In the genomic region with DNA sequence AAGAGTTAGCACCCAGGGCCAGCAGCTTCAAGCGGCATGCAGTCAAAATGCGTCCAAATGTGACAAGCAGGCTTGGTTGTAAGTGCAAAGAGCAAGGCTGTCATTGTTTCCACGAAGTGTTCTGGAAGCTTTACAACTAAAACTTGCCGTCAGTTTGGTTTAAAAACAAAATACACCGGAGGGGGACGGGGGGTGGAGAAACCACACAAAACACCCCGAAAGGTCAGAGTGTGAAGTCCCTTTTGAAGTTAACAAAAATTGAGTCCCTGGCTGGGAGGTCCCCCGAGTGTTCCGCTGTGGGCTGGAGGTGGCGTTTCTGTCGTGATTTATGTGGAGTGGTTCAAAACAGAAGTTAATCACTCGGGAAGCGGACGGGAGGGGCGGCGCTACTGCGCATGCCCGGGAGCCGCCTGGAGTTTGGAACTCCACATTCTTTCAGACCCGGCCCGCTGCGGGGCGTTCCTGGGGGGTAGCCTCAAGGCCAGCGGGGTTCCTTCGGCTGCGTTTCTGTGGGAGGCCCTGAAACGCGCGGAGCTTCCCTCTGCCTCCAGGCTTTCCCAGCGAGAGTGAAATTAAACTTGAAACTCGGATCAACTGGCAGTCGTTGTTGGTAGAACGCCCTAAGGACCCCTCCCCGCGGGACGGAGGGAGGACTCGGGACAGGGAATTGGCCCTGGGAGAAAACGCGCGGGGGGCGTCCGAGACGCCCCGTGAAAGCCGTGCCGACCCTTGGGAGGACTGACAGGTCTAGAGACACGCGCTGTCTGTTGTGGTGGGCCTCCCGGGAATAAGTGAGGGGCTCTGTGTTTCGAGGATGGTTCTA, we compare ENCODE assay signal across 8 cellular contexts. TPM values are rescaled to one million over a fixed set of nuclear protein-coding genes. Genes with fewer than 3 reads are reported as not detected.
DNase-seq lines count a peak whose midpoint lies in the region; ATAC-seq, FAIRE-seq and TF ChIP-seq lines count a peak whose summit lies in the region.

No MANE protein-coding gene starts in this region.

- no peak overlapping the region for H3K14ac ChIP-seq in H1 (ENCODE audit: insufficient read length)

- no peak for TF ChIP-seq EP300 in H1 (IDR thresholded peaks at IDR 0.05; ENCODE audit: borderline replicate concordance in 1 of 2, low read depth in 2 of 2, low read length in 2 of 2)

- peak; percentile 89 for DNase-seq in A172 (ENCODE audit: low spot score)
- DNase-seq in GM19239 (ENCODE audit: insufficient read length, low spot score) = no peak
- peak; percentile 69 for DNase-seq in NOMO-1 treated with DMSO at 0.1 percent for 48 hours (lab: John Stamatoyannopoulos, UW; ENCODE audit: unreplicated experiment)
- peak; percentile 62 for DNase-seq in activated CD8-positive, alpha-beta memory T cell treated with anti-CD3 and anti-CD28 coated beads, Interleukin-2, amount 50 U/mL, for 24 hours (ENCODE audit: extremely low read depth)
- DNase-seq in H1 (ENCODE audit: low read depth in 1 of 2, low spot score in 2 of 2) = peak in 1 of 2 experiments; percentile 83
- peak; percentile 97 for DNase-seq in mesenteric fat pad (ENCODE audit: low spot score)
- DNase-seq in stimulated activated CD8-positive, alpha-beta memory T cell treated with anti-CD3 and anti-CD28 coated beads, Interleukin-12 subunit alpha, Interleukin-12 subunit beta, amount 100 ng/mL, for 4 hours (ENCODE audit: low read depth) = peak; percentile 79

- peaks cover 0 to 25% (median 4%) of the 10 kb centered on the region in 4 experiments; a peak in 5 of 8 replicates for H3K36me3 ChIP-seq in H1 (ENCODE audit: control insufficient read depth in 2 of 4, insufficient read depth in 4 of 4, low read length in 3 of 4)

- H3K56ac ChIP-seq in H1 (replicated peaks; ENCODE audit: insufficient read length, low read depth, low read length) = peak overlapping the region; percentile 95

- TF ChIP-seq CTCF in H1 (IDR thresholded peaks at IDR 0.05; ENCODE audit: control extremely low read depth in 1 of 3, insufficient read depth in 1 of 3, low read depth in 1 of 3, low read length in 3 of 3) = no peak

- peak overlapping the region; percentile 67 to 95 for H3K4me2 ChIP-seq in H1 (ENCODE audit: insufficient read depth in 1 of 2, low read depth in 2 of 2, low read length in 2 of 2)

- H2BK120ac ChIP-seq in H1 (replicated peaks; ENCODE audit: low read depth, low read length) = peak overlapping the region; percentile 60

- WGBS in H1 (ENCODE audit: extremely low coverage in 1 of 2, insufficient coverage in 1 of 2, insufficient read length in 1 of 2, insufficient replicate concordance in 2 of 2, low coverage in 1 of 2, low lambda C conversion rate in 2 of 2, missing lambda C conversion rate in 1 of 2), 2 experiments = 2% methylated on average over 46 of the region's 50 CpGs; no CpG with 5 or more reads in 1 of the 2 experiments

- peak overlapping the region; percentile 96 to 99 (median 98) for H3K4me3 ChIP-seq in H1 (ENCODE audit: extremely low read depth in 1 of 4, insufficient read depth in 2 of 4, low read depth in 3 of 4, low read length in 4 of 4)

- POLR2A ChIA-PET in H1 (lab: Charles Lee; ENCODE audit: partially characterized antibody) = interaction anchor here (0.7 to 8.2 kb wide), 14 partner anchors 11 to 214 kb away, joined by 3 to 68 read pairs (median 6); no protein-coding TSS in a partner anchor

- no peak overlapping the region for H3K23ac ChIP-seq in H1 (ENCODE audit: insufficient read length)

- no peak overlapping the region for H2BK12ac ChIP-seq in H1 (ENCODE audit: low read depth, low read length)

- peak overlapping the region; percentile 91 for H3K18ac ChIP-seq in H1 (ENCODE audit: extremely low read depth, low read length)

- H3K79me1 ChIP-seq in H1 (ENCODE audit: low read depth, low read length) = no peaks in the 10 kb centered on the region

- H3K23me2 ChIP-seq in H1 (ENCODE audit: low read depth, low read length) = peaks cover 21% of the 10 kb centered on the region

- H4K20me1 ChIP-seq in H1 (replicated peaks in 1 of 2; ENCODE audit: control insufficient read depth in 1 of 2, insufficient read depth in 2 of 2, low read length in 2 of 2) = peaks cover 2 to 7% of the 10 kb centered on the region in 2 experiments

- CTCF ChIA-PET in H1 (lab: Charles Lee; ENCODE audit: partially characterized antibody) = interaction anchor here (0.7 to 4.7 kb wide), 11 partner anchors 10 to 214 kb away, joined by 3 to 28 read pairs (median 4); no protein-coding TSS in a partner anchor

- peak overlapping the region; percentile 91 for H2BK5ac ChIP-seq in H1 (ENCODE audit: low read depth, low read length)

- peaks cover 36 to 78% of the 10 kb centered on the region in 2 experiments for H3K79me2 ChIP-seq in H1 (ENCODE audit: control insufficient read depth in 1 of 2, insufficient read depth in 2 of 2, low read length in 2 of 2)

- peak in 1 of 2 experiments; percentile 67; a peak in 1 of 3 replicates for TF ChIP-seq POLR2A in H1 (IDR thresholded peaks at IDR 0.05; ENCODE audit: control extremely low read depth in 1 of 2, low read depth in 2 of 2, low read length in 2 of 2)

- no peak for TF ChIP-seq RAD21 in H1 (IDR thresholded peaks at IDR 0.05 in 1 of 2, conservative IDR thresholded peaks at IDR 0.05 in 1 of 2; ENCODE audit: low read depth in 2 of 2, low read length in 2 of 2)

- H2AFZ ChIP-seq in H1 (ENCODE audit: low read length) = no peak overlapping the region

- H3K27me3 ChIP-seq in H1 (replicated peaks in 1 of 4; ENCODE audit: control insufficient read depth in 3 of 4, extremely low read depth in 1 of 4, insufficient read depth in 3 of 4, low read length in 3 of 4) = no peaks in the 10 kb centered on the region

- H2BK15ac ChIP-seq in H1 (ENCODE audit: low read length) = no peak overlapping the region

- peak overlapping the region; percentile 92 for H3K4ac ChIP-seq in H1 (replicated peaks; ENCODE audit: insufficient read length, low read depth, low read length)

- no peak overlapping the region for H2BK20ac ChIP-seq in H1 (ENCODE audit: low read length)

- H4K8ac ChIP-seq in H1 (ENCODE audit: extremely low read depth, insufficient read depth, low read length) = peak overlapping the region; percentile 70; the same call in 1 of the 2 replicates

- peak overlapping the region; percentile 49 for H4K91ac ChIP-seq in H1 (replicated peaks; ENCODE audit: insufficient read length, low read length)

- H3K9ac ChIP-seq in H1 (replicated peaks in 1 of 4; ENCODE audit: extremely low read depth in 1 of 4, low read depth in 3 of 4, low read length in 3 of 4) = peak overlapping the region; percentile 77 to 92 (median 84)

- FAIRE-seq in GM19239 (lab: Jason Lieb, UNC) (peak; percentile 70), H1 (lab: Jason Lieb, UNC) (no peak)

- H4K5ac ChIP-seq in H1 (ENCODE audit: insufficient read length, low read depth, low read length) = peak overlapping the region; percentile 87

- no peaks in the 10 kb centered on the region for H3K9me3 ChIP-seq in H1 (ENCODE audit: insufficient read depth in 2 of 2, low read depth in 1 of 2, low read length in 1 of 2)

- no peak overlapping the region for H2AK5ac ChIP-seq in H1 (ENCODE audit: low read depth, low read length)

- H3K4me1 ChIP-seq in H1 (replicated peaks in 1 of 4; ENCODE audit: control insufficient read depth in 3 of 4, insufficient read depth in 4 of 4, low read length in 3 of 4) = peaks cover 10 to 22% (median 12%) of the 10 kb centered on the region in 4 experiments; a peak in 6 of 7 replicates

- H3K27ac ChIP-seq in H1 (ENCODE audit: low read depth, low read length) = peak overlapping the region; percentile 72

- no peak for ATAC-seq in HG03025 (IDR thresholded peaks at IDR 0.05; ENCODE audit: low FRiP score, unreplicated experiment)

TF ChIP-seq in H1, 55 proteins besides CTCF, POLR2A, EP300 and RAD21:
- peak; percentile 75 for TF ChIP-seq TAF7 (optimal IDR thresholded peaks at IDR 0.05; ENCODE audit: borderline replicate concordance, low read depth, low read length)
- no peak for TF ChIP-seq KDM1A (IDR thresholded peaks at IDR 0.05; ENCODE audit: borderline replicate concordance, low read length)
- TF ChIP-seq CTBP2 (IDR thresholded peaks at IDR 0.05; ENCODE audit: borderline replicate concordance, insufficient read depth, insufficient read length, low read length) = peak; percentile 69
- TF ChIP-seq SIN3A (conservative IDR thresholded peaks at IDR 0.05 in 1 of 2, IDR thresholded peaks at IDR 0.05 in 1 of 2; ENCODE audit: low read depth in 1 of 2, low read length in 2 of 2) = peak; percentile 71 to 73; a peak in 2 of 4 replicates
- peak in 1 of 2 experiments; percentile 52; a peak in 2 of 4 replicates for TF ChIP-seq HDAC2 (IDR thresholded peaks at IDR 0.05; ENCODE audit: borderline replicate concordance in 1 of 2, low read depth in 2 of 2, low read length in 2 of 2)
- peak; percentile 48; the same call in 1 of the 2 replicates for TF ChIP-seq TBP (IDR thresholded peaks at IDR 0.05; ENCODE audit: low read depth, low read length)
- TF ChIP-seq POLR2AphosphoS5 (IDR thresholded peaks at IDR 0.05; ENCODE audit: low read depth, low read length) = peak; percentile 39
- TF ChIP-seq JUN (IDR thresholded peaks at IDR 0.05; ENCODE audit: low read depth, low read length) = no peak
- TF ChIP-seq TEAD4 (IDR thresholded peaks at IDR 0.05; ENCODE audit: low read depth, low read length) = peak; percentile 79
- TF ChIP-seq SAP30 (IDR thresholded peaks at IDR 0.05; ENCODE audit: insufficient read depth, insufficient replicate concordance, low read length) = peak; percentile 79
- TF ChIP-seq CHD1 (IDR thresholded peaks at IDR 0.05; ENCODE audit: low read depth, low read length) = peak; percentile 24; the same call in 1 of the 2 replicates
- no peak for TF ChIP-seq ZNF274 (IDR thresholded peaks at IDR 0.05; ENCODE audit: borderline replicate concordance, extremely low read depth, low read length)
- TF ChIP-seq TAF1 (IDR thresholded peaks at IDR 0.05; ENCODE audit: low read depth, low read length) = peak; percentile 53; the same call in 1 of the 2 replicates
- peak; percentile 72 for TF ChIP-seq NRF1 (IDR thresholded peaks at IDR 0.05; ENCODE audit: low read depth, low read length)
- 0 out of 2 replicates have a peak, but pooled peaks have one; percentile 10 for TF ChIP-seq BACH1 (IDR thresholded peaks at IDR 0.05; ENCODE audit: low read length)
- TF ChIP-seq PHF8 (conservative IDR thresholded peaks at IDR 0.05; ENCODE audit: low read depth, low read length) = peak; percentile 24; the same call in 1 of the 2 replicates

RNA-seq across cellular contexts. Expression of a gene that starts 1.4 kb away (rescaled TPM):
- 101 and 103 TPM in 2 replicates for total RNA-seq in A172 (2014; rRNA removed; shearing (Covaris generic))
- total RNA-seq in H1 (2021; fragmentation: NEBNext Ultra II Directional; extraction: Animal tissue kit (Norgen Biotek cat#: 25700)) = 259 and 262 TPM in 2 replicates
- 256 and 288 TPM in 2 replicates for polyA plus RNA-seq in H1 (2011; rRNA removed)
- polyA plus RNA-seq in H1 (2011; cell fraction: cytosol; rRNA removed) = 274 TPM
- polyA plus RNA-seq in H1 (2011; cell fraction: nucleus; rRNA removed) = 280 TPM
- polyA plus RNA-seq in H1 (2012, experiment 1 of 2) = 212 to 243 TPM (median 229 TPM) in 4 replicates
- 150 TPM for polyA plus RNA-seq in H1 (2012, experiment 2 of 2)
- polyA plus RNA-seq in H1 (2013, experiment 1 of 2) = 190 TPM
- 187 TPM for polyA plus RNA-seq in H1 (2013, experiment 2 of 2)
- polyA minus RNA-seq in H1 (2011; rRNA and poly(A)+ RNA removed) = 288 and 445 TPM in 2 replicates
- 110 TPM for polyA minus RNA-seq in H1 (2011; cell fraction: cytosol; rRNA and poly(A)+ RNA removed)
- polyA minus RNA-seq in H1 (2011; cell fraction: nucleus; rRNA and poly(A)+ RNA removed) = 155 TPM
- total RNA-seq in mesenteric fat pad = 59.3 TPM
